Comparison of ENCODE assay signal across 12 cellular contexts in genomic region chr10:59877191-59877671, GRCh38. TPM values are rescaled to one million over a fixed set of nuclear protein-coding genes. Genes with fewer than 3 reads are reported as not detected.
DNase-seq lines count a peak whose midpoint lies in the region; ATAC-seq and TF ChIP-seq lines count a peak whose summit lies in the region.
"Had no signal": no experiment of that assay in that cellular context is flagged by ENCODE, and none has a peak within 500 bp of the region (broad histone marks: within the 10 kb centered on the region; RNA-seq: fewer than 3 reads in every experiment).

No MANE protein-coding gene starts in this region.

- H3K36me3 Mint-ChIP-seq in activated naive CD4-positive, alpha-beta T cell treated with anti-CD3 and anti-CD28 coated beads, Interleukin-2, amount 50 U/mL, for 72 hours, result peaks cover 5 to 17% of the 10 kb centered on the region in 2 donors
- H3K36me3 Mint-ChIP-seq in activated CD8-positive, alpha-beta T cell treated with anti-CD3 and anti-CD28 coated beads for 36 hours (ENCODE audit: low read depth), result peaks cover 28% of the 10 kb centered on the region
- H3K36me3 Mint-ChIP-seq in stimulated activated effector memory CD8-positive, alpha-beta T cell treated with anti-CD3 and anti-CD28 coated beads, Interleukin-12 subunit alpha, Interleukin-12 subunit beta, amount 100 ng/mL, for 72 hours, result peaks cover 36% of the 10 kb centered on the region
- no peaks in the 10 kb centered on the region for H3K36me3 Mint-ChIP-seq in Calu3 (ENCODE audit: insufficient read depth, unreplicated experiment)

- intact Hi-C loops in activated CD8-positive, alpha-beta T cell treated with anti-CD3 and anti-CD28 coated beads for 36 hours (cut with micrococcal nuclease), result no loop called here
- intact Hi-C loops in Calu3 (cut with micrococcal nuclease; ENCODE audit: unreplicated experiment), result no loop called here

- BruUV-seq in Calu3 (replicated peaks; lab: Mats Ljungman, UMichigan), result no TSS peak

- H3K4me1 Mint-ChIP-seq in activated CD8-positive, alpha-beta T cell treated with anti-CD3 and anti-CD28 coated beads for 36 hours (ENCODE audit: low read depth), result peaks cover 87% of the 10 kb centered on the region
- H3K4me1 Mint-ChIP-seq in stimulated activated effector memory CD8-positive, alpha-beta T cell treated with anti-CD3 and anti-CD28 coated beads, Interleukin-12 subunit alpha, Interleukin-12 subunit beta, amount 100 ng/mL, for 72 hours, result peaks cover 78% of the 10 kb centered on the region
- H3K4me1 Mint-ChIP-seq in Calu3 (ENCODE audit: low read depth, unreplicated experiment), result peaks cover 54% of the 10 kb centered on the region

- CTCF ChIA-PET in activated CD8-positive, alpha-beta T cell treated with anti-CD3 and anti-CD28 coated beads for 36 hours (lab: Charles Lee), result interaction anchor here (1.1 to 5.0 kb wide), 3 partner anchors 8 to 29 kb away, joined by 3 to 40 read pairs (median 4); partner anchors contain the start of gene CCDC6
- CTCF ChIA-PET in Calu3 (lab: Charles Lee), result no interaction called here

- no peak for ATAC-seq in activated naive CD4-positive, alpha-beta T cell treated with anti-CD3 and anti-CD28 coated beads, Interleukin-2, amount 50 U/mL, for 72 hours
- ATAC-seq in activated CD8-positive, alpha-beta T cell treated with anti-CD3 and anti-CD28 coated beads for 36 hours, result no peak
- no peak for ATAC-seq in stimulated activated effector memory CD8-positive, alpha-beta T cell treated with anti-CD3 and anti-CD28 coated beads, Interleukin-12 subunit alpha, Interleukin-12 subunit beta, amount 100 ng/mL, for 72 hours
- no peak for ATAC-seq in HG02610 (IDR thresholded peaks at IDR 0.05; ENCODE audit: unreplicated experiment)
- ATAC-seq: Panc1 had no signal

- peak overlapping the region; percentile 22 to 66 for H3K27ac Mint-ChIP-seq in activated naive CD4-positive, alpha-beta T cell treated with anti-CD3 and anti-CD28 coated beads, Interleukin-2, amount 50 U/mL, for 72 hours
- peak overlapping the region; percentile 79 for H3K27ac Mint-ChIP-seq in activated CD8-positive, alpha-beta T cell treated with anti-CD3 and anti-CD28 coated beads for 36 hours
- peak overlapping the region; percentile 69 for H3K27ac Mint-ChIP-seq in stimulated activated effector memory CD8-positive, alpha-beta T cell treated with anti-CD3 and anti-CD28 coated beads, Interleukin-12 subunit alpha, Interleukin-12 subunit beta, amount 100 ng/mL, for 72 hours
- H3K27ac Mint-ChIP-seq in Calu3 (ENCODE audit: unreplicated experiment), result no peak overlapping the region

- TF ChIP-seq CTCF in activated CD8-positive, alpha-beta T cell treated with anti-CD3 and anti-CD28 coated beads for 36 hours (IDR thresholded peaks at IDR 0.05), result no peak
- TF ChIP-seq CTCF in Calu3 (IDR thresholded peaks at IDR 0.05; ENCODE audit: unreplicated experiment), result no peak

- no peak for DNase-seq in activated naive CD4-positive, alpha-beta T cell treated with anti-CD3 and anti-CD28 coated beads, Interleukin-2, amount 50 U/mL, for 72 hours (ENCODE audit: low spot score in 2 of 2)
- DNase-seq in activated naive CD4-positive, alpha-beta T cell (lab: John Stamatoyannopoulos, UW), result no peak
- DNase-seq in activated CD8-positive, alpha-beta T cell treated with anti-CD3 and anti-CD28 coated beads for 36 hours, result peak; percentile 21
- DNase-seq in fibroblast of peridontal ligament (ENCODE audit: extremely low read depth) (peak; percentile 60), activated gamma-delta T cell treated with Interleukin-2 at 50 U/mL for 16 hours (no peak), Calu3 (no peak)
- DNase-seq in stimulated activated effector memory CD8-positive, alpha-beta T cell treated with anti-CD3 and anti-CD28 coated beads, Interleukin-12 subunit alpha, Interleukin-12 subunit beta, amount 100 ng/mL, for 72 hours (ENCODE audit: low spot score in 2 of 2), result no peak
- DNase-seq: BE2C, esophagus squamous epithelium had no signal

- POLR2A ChIA-PET in activated CD8-positive, alpha-beta T cell treated with anti-CD3 and anti-CD28 coated beads for 36 hours (lab: Charles Lee), result interaction anchor here (0.6 to 1.3 kb wide), 3 partner anchors 11 to 29 kb away, joined by 3 to 5 read pairs (median 4); partner anchors contain the start of gene CCDC6

- peaks cover 0 to 4% of the 10 kb centered on the region in 2 donors for H3K9me3 Mint-ChIP-seq in activated naive CD4-positive, alpha-beta T cell treated with anti-CD3 and anti-CD28 coated beads, Interleukin-2, amount 50 U/mL, for 72 hours
- peaks cover 3% of the 10 kb centered on the region for H3K9me3 Mint-ChIP-seq in activated CD8-positive, alpha-beta T cell treated with anti-CD3 and anti-CD28 coated beads for 36 hours
- H3K9me3 Mint-ChIP-seq in stimulated activated effector memory CD8-positive, alpha-beta T cell treated with anti-CD3 and anti-CD28 coated beads, Interleukin-12 subunit alpha, Interleukin-12 subunit beta, amount 100 ng/mL, for 72 hours, result no peaks in the 10 kb centered on the region
- H3K9me3 Mint-ChIP-seq in Calu3 (ENCODE audit: low read depth, unreplicated experiment), result no peaks in the 10 kb centered on the region
- H3K9me3 Mint-ChIP-seq: T-helper 2 cell treated with Interferon-gamma antibody and Interleukin-4, amounts not matched to agents 5 μg/mL and 100 μg/mL, for 36 hours had no signal

- no peak overlapping the region for H3K4me3 Mint-ChIP-seq in activated CD8-positive, alpha-beta T cell treated with anti-CD3 and anti-CD28 coated beads for 36 hours
- H3K4me3 Mint-ChIP-seq in stimulated activated effector memory CD8-positive, alpha-beta T cell treated with anti-CD3 and anti-CD28 coated beads, Interleukin-12 subunit alpha, Interleukin-12 subunit beta, amount 100 ng/mL, for 72 hours, result peak overlapping the region; percentile 27
- H3K4me3 Mint-ChIP-seq in Calu3 (ENCODE audit: low read depth, unreplicated experiment), result no peak overlapping the region
- H3K4me3 Mint-ChIP-seq: T-helper 2 cell treated with Interferon-gamma antibody and Interleukin-4, amounts not matched to agents 5 μg/mL and 100 μg/mL, for 36 hours had no signal

- no peaks in the 10 kb centered on the region for H3K27me3 Mint-ChIP-seq in activated CD8-positive, alpha-beta T cell treated with anti-CD3 and anti-CD28 coated beads for 36 hours
- no peaks in the 10 kb centered on the region for H3K27me3 Mint-ChIP-seq in Calu3 (ENCODE audit: unreplicated experiment)

RNA-seq across cellular contexts. Expression of gene CCDC6, which starts 29.1 kb away (rescaled TPM):
- 10 to 100 TPM; 28.9 to 66.0 TPM for total RNA-seq in activated naive CD4-positive, alpha-beta T cell treated with anti-CD3 and anti-CD28 coated beads, Interleukin-2, amount 50 U/mL, for 72 hours
- total RNA-seq in activated CD8-positive, alpha-beta T cell treated with anti-CD3 and anti-CD28 coated beads for 36 hours, result 10 to 100 TPM; 34.8 to 35.8 TPM
- total RNA-seq in Calu3 (2022), result 111 and 115 TPM in 2 replicates

Comparison
In these comparisons a context has a peak if more than half of its experiments do, and no peak if none do; other contexts are left out.
1. DNase-seq: peak in activated CD8-positive, alpha-beta T cell treated with anti-CD3 and anti-CD28 coated beads for 36 hours (single experiment) and fibroblast of peridontal ligament (single experiment); none in activated naive CD4-positive, alpha-beta T cell treated with anti-CD3 and anti-CD28 coated beads, Interleukin-2, amount 50 U/mL, for 72 hours (0 of 2), activated naive CD4-positive, alpha-beta T cell (0 of 4), stimulated activated effector memory CD8-positive, alpha-beta T cell treated with anti-CD3 and anti-CD28 coated beads, Interleukin-12 subunit alpha, Interleukin-12 subunit beta, amount 100 ng/mL, for 72 hours (0 of 2), activated gamma-delta T cell treated with Interleukin-2 at 50 U/mL for 16 hours (single experiment) and Calu3 (single experiment).